In the genomic region with DNA sequence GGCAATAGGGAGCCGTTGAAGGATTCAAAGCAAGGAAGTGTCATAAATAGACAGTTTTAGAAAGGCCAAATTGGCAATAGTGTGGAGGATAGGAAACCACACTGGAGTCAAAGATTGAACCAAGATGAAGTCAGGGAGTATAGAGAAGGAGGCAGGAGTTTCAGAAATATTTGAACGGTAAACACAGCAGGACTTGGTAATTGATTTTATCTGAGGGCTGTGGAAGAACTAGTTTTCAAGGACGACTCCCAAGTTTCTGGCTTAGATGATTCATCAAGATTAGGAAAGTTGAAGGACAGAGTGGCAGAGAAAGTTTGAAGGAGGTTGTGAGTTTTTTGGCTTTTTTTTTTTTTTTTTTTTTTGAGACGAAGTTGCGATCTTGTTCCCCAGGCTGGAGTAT, we compare ENCODE assay signal across 22 cellular contexts. TPM values are rescaled to one million over a fixed set of nuclear protein-coding genes. Genes with fewer than 3 reads are reported as not detected.
"Had no signal": no experiment of that assay in that cellular context is flagged by ENCODE, and none has a peak within 500 bp of the region (broad histone marks: within the 10 kb centered on the region; RNA-seq: fewer than 3 reads in every experiment).

No MANE protein-coding gene starts in this region.

- H3K36me3 ChIP-seq: esophagus squamous epithelium, gastroesophageal sphincter, pancreas, right lobe of liver, transverse colon had no signal

- H3K4me3 ChIP-seq: esophagus squamous epithelium, gastroesophageal sphincter, lung, pancreas, psoas muscle, right lobe of liver, testis, transverse colon had no signal

- H3K27ac ChIP-seq: esophagus squamous epithelium, gastroesophageal sphincter, pancreas, psoas muscle, right lobe of liver, testis, transverse colon had no signal

- DNase-seq: esophagus squamous epithelium; foreskin fibroblast; kidney; left colon; left ventricle myocardium superior; mesenchymal stem cell; midbrain; occipital lobe; pancreas; psoas muscle; retina; right lobe of liver; stimulated activated CD4-positive, alpha-beta T cell treated with anti-CD3 and anti-CD28 coated beads, Interleukin-4, amount 100 ng/mL, for 1 hour; stimulated activated CD8-positive, alpha-beta memory T cell treated with anti-CD3 and anti-CD28 coated beads, Interleukin-4, amount 100 ng/mL, for 48 hours; stimulated activated naive CD8-positive, alpha-beta T cell treated with anti-CD3 and anti-CD28 coated beads, Interleukin-15, Interleukin-2, amounts not matched to agents 100 U/mL and 50 U/mL, for 24 hours; testis; transverse colon had no signal

- H3K4me1 ChIP-seq: esophagus squamous epithelium, gastroesophageal sphincter, pancreas, psoas muscle, right lobe of liver, testis, transverse colon had no signal

- H3K9me3 ChIP-seq: esophagus squamous epithelium, gastroesophageal sphincter, pancreas, psoas muscle, right lobe of liver, testis, transverse colon had no signal

- ATAC-seq: gastroesophageal sphincter; left colon; left ventricle myocardium superior; pancreas; psoas muscle; right lobe of liver; stimulated activated effector memory CD8-positive, alpha-beta T cell treated with anti-CD3 and anti-CD28 coated beads, Interleukin-12 subunit alpha, Interleukin-12 subunit beta, amount 100 ng/mL, for 72 hours; stimulated activated naive CD8-positive, alpha-beta T cell treated with anti-CD3 and anti-CD28 coated beads, Interleukin-15, Interleukin-2, amounts not matched to agents 100 U/mL and 50 U/mL, for 24 hours had no signal

- H3K27me3 ChIP-seq: esophagus squamous epithelium, gastroesophageal sphincter, pancreas, right lobe of liver, testis, transverse colon had no signal

RNA-seq across cellular contexts. Expression of a gene that starts 11.5 kb away (rescaled TPM):
- total RNA-seq: epithelial cell of proximal tubule, esophagus squamous epithelium, gastroesophageal sphincter, left colon, left ventricle myocardium superior, occipital lobe, pancreas, psoas muscle, transverse colon, urinary bladder had no signal
- polyA plus RNA-seq: urinary bladder had no signal
